ENCODE assay signal across 2 cellular contexts in the genomic region with DNA sequence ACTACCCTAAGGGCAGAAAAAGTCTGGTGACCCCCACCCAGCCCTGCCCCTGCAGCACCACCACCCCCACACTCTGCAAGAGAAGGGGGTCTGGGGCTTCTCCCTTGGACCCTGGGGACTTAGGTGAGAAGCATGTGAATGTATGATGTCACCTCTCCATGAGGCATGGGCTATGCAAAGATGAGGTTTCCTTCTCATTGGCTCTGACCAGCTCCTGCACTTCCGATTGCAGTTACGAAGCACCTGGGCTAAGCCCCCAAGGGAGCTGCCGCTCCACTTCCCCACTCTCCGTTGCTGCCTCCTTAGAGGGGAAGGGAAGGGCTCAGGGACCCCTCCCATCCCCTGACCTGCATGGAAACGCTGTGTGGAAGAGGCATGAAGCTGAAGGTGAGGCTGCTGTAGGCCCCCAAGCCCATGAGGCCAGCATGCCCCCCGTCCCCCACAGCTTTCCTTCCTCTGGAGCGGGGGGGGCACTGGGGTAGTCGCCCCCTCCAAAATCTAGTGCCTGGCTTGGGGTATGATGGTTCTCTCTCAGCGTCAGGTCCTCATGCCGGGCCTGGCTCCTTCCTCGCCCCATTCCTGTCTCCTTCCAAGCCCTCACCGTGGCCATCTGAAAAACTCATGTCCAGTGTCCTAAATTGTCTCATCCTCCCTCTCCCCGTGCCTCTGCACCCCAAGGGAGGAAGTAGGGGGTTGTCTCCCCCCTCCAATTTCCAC.
TF ChIP-seq lines count a peak whose summit lies in the region.

No MANE protein-coding gene starts in this region.

TF ChIP-seq in A549, 52 proteins besides CTCF, POLR2A, EP300 and RAD21:
- TF ChIP-seq POLR2AphosphoS2 (conservative IDR thresholded peaks at IDR 0.05; ENCODE audit: low read length) (peak; percentile 91), ZSCAN20 (CRISPR knock-in tag; IDR thresholded peaks at IDR 0.05) (no peak), SMC3 (IDR thresholded peaks at IDR 0.05) (no peak), CEBPB (IDR thresholded peaks at IDR 0.05) (no peak)
- TF ChIP-seq, protein P1, sequence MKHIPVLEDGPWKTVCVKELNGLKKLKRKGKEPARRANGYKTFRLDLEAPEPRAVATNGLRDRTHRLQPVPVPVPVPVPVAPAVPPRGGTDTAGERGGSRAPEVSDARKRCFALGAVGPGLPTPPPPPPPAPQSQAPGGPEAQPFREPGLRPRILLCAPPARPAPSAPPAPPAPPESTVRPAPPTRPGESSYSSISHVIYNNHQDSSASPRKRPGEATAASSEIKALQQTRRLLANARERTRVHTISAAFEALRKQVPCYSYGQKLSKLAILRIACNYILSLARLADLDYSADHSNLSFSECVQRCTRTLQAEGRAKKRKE (CRISPR knock-in tag; IDR thresholded peaks at IDR 0.05; ENCODE audit: low read depth) = no peak
- TF ChIP-seq, protein P2, sequence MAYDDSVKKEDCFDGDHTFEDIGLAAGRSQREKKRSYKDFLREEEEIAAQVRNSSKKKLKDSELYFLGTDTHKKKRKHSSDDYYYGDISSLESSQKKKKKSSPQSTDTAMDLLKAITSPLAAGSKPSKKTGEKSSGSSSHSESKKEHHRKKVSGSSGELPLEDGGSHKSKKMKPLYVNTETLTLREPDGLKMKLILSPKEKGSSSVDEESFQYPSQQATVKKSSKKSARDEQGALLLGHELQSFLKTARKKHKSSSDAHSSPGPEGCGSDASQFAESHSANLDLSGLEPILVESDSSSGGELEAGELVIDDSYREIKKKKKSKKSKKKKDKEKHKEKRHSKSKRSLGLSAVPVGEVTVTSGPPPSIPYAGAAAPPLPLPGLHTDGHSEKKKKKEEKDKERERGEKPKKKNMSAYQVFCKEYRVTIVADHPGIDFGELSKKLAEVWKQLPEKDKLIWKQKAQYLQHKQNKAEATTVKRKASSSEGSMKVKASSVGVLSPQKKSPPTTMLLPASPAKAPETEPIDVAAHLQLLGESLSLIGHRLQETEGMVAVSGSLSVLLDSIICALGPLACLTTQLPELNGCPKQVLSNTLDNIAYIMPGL (CRISPR knock-in tag; IDR thresholded peaks at IDR 0.05; ENCODE audit: borderline replicate concordance) = no peak
- TF ChIP-seq, protein P3, sequence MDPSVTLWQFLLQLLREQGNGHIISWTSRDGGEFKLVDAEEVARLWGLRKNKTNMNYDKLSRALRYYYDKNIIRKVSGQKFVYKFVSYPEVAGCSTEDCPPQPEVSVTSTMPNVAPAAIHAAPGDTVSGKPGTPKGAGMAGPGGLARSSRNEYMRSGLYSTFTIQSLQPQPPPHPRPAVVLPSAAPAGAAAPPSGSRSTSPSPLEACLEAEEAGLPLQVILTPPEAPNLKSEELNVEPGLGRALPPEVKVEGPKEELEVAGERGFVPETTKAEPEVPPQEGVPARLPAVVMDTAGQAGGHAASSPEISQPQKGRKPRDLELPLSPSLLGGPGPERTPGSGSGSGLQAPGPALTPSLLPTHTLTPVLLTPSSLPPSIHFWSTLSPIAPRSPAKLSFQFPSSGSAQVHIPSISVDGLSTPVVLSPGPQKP (IDR thresholded peaks at IDR 0.05; ENCODE audit: low read depth, low read length) = no peak
- TF ChIP-seq, protein P4, sequence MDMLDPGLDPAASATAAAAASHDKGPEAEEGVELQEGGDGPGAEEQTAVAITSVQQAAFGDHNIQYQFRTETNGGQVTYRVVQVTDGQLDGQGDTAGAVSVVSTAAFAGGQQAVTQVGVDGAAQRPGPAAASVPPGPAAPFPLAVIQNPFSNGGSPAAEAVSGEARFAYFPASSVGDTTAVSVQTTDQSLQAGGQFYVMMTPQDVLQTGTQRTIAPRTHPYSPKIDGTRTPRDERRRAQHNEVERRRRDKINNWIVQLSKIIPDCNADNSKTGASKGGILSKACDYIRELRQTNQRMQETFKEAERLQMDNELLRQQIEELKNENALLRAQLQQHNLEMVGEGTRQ (IDR thresholded peaks at IDR 0.05) = peak; percentile 2; the same call in 1 of the 2 replicates

TF ChIP-seq in GM12878, 131 proteins besides CTCF, POLR2A, EP300 and RAD21 (continues in another document):
- TF ChIP-seq ATF7 (IDR thresholded peaks at IDR 0.05; ENCODE audit: low read depth) (peak; percentile 94), CREB1 (IDR thresholded peaks at IDR 0.05; ENCODE audit: low read depth) (0 out of 2 replicates have a peak, but pooled peaks have one; percentile 22), ZNF384 (IDR thresholded peaks at IDR 0.05; ENCODE audit: borderline replicate concordance, low read depth, low read length) (no peak), BMI1 (IDR thresholded peaks at IDR 0.05; ENCODE audit: borderline replicate concordance) (no peak), ZZZ3 (IDR thresholded peaks at IDR 0.05; ENCODE audit: control insufficient read depth, insufficient read length, low read depth) (no peak), NBN (IDR thresholded peaks at IDR 0.05) (no peak), MYB (IDR thresholded peaks at IDR 0.05; ENCODE audit: borderline replicate concordance, low read depth, low read length) (no peak), SPI1 (IDR thresholded peaks at IDR 0.05; ENCODE audit: borderline replicate concordance, insufficient read depth, low read depth, low read length) (peak; percentile 48; the same call in 1 of the 2 replicates), MEF2B (IDR thresholded peaks at IDR 0.05; ENCODE audit: partially characterized antibody, poor library complexity, severe bottlenecking) (peak; percentile 86), BHLHE40 (IDR thresholded peaks at IDR 0.05; ENCODE audit: borderline replicate concordance in 1 of 2, low read depth in 2 of 2, low read length in 1 of 2) (peak in 1 of 2 experiments; percentile 57; a peak in 2 of 4 replicates), RFX5 (IDR thresholded peaks at IDR 0.05; ENCODE audit: low read depth, low read length) (no peak), DPF2 (IDR thresholded peaks at IDR 0.05) (no peak), POU2F2 (IDR thresholded peaks at IDR 0.05; ENCODE audit: borderline replicate concordance, low read depth, low read length) (peak; percentile 77; the same call in 2 of the 3 replicates), HDAC6 (IDR thresholded peaks at IDR 0.05; ENCODE audit: unreplicated experiment) (no peak), FOXM1 (IDR thresholded peaks at IDR 0.05; ENCODE audit: low read depth, low read length) (no peak), RCOR1 (conservative IDR thresholded peaks at IDR 0.05; ENCODE audit: low read depth, low read length) (no peak), RAD51 (IDR thresholded peaks at IDR 0.05) (no peak), NFIC (IDR thresholded peaks at IDR 0.05; ENCODE audit: low read depth, low read length) (no peak), MTA2 (IDR thresholded peaks at IDR 0.05; ENCODE audit: low read depth) (no peak), LARP7 (IDR thresholded peaks at IDR 0.05) (no peak), KDM1A (IDR thresholded peaks at IDR 0.05; ENCODE audit: borderline replicate concordance) (no peak), NRF1 (conservative IDR thresholded peaks at IDR 0.05; ENCODE audit: low read depth, low read length) (no peak), EZH2 (IDR thresholded peaks at IDR 0.05; ENCODE audit: borderline replicate concordance, control insufficient read depth, low read depth, low read length) (no peak), HCFC1 (IDR thresholded peaks at IDR 0.05; ENCODE audit: low read length) (no peak), KAT2A (conservative IDR thresholded peaks at IDR 0.05; ENCODE audit: control insufficient read depth, low read depth, low read length) (no peak)
- TF ChIP-seq, protein P5, sequence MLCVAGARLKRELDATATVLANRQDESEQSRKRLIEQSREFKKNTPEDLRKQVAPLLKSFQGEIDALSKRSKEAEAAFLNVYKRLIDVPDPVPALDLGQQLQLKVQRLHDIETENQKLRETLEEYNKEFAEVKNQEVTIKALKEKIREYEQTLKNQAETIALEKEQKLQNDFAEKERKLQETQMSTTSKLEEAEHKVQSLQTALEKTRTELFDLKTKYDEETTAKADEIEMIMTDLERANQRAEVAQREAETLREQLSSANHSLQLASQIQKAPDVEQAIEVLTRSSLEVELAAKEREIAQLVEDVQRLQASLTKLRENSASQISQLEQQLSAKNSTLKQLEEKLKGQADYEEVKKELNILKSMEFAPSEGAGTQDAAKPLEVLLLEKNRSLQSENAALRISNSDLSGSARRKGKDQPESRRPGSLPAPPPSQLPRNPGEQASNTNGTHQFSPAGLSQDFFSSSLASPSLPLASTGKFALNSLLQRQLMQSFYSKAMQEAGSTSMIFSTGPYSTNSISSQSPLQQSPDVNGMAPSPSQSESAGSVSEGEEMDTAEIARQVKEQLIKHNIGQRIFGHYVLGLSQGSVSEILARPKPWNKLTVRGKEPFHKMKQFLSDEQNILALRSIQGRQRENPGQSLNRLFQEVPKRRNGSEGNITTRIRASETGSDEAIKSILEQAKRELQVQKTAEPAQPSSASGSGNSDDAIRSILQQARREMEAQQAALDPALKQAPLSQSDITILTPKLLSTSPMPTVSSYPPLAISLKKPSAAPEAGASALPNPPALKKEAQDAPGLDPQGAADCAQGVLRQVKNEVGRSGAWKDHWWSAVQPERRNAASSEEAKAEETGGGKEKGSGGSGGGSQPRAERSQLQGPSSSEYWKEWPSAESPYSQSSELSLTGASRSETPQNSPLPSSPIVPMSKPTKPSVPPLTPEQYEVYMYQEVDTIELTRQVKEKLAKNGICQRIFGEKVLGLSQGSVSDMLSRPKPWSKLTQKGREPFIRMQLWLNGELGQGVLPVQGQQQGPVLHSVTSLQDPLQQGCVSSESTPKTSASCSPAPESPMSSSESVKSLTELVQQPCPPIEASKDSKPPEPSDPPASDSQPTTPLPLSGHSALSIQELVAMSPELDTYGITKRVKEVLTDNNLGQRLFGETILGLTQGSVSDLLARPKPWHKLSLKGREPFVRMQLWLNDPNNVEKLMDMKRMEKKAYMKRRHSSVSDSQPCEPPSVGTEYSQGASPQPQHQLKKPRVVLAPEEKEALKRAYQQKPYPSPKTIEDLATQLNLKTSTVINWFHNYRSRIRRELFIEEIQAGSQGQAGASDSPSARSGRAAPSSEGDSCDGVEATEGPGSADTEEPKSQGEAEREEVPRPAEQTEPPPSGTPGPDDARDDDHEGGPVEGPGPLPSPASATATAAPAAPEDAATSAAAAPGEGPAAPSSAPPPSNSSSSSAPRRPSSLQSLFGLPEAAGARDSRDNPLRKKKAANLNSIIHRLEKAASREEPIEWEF (IDR thresholded peaks at IDR 0.05; ENCODE audit: insufficient replicate concordance, low read depth, low read length) = no peak
- TF ChIP-seq, protein P6, sequence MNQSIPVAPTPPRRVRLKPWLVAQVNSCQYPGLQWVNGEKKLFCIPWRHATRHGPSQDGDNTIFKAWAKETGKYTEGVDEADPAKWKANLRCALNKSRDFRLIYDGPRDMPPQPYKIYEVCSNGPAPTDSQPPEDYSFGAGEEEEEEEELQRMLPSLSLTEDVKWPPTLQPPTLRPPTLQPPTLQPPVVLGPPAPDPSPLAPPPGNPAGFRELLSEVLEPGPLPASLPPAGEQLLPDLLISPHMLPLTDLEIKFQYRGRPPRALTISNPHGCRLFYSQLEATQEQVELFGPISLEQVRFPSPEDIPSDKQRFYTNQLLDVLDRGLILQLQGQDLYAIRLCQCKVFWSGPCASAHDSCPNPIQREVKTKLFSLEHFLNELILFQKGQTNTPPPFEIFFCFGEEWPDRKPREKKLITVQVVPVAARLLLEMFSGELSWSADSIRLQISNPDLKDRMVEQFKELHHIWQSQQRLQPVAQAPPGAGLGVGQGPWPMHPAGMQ (IDR thresholded peaks at IDR 0.05; ENCODE audit: borderline replicate concordance) = no peak
- TF ChIP-seq, protein P7, sequence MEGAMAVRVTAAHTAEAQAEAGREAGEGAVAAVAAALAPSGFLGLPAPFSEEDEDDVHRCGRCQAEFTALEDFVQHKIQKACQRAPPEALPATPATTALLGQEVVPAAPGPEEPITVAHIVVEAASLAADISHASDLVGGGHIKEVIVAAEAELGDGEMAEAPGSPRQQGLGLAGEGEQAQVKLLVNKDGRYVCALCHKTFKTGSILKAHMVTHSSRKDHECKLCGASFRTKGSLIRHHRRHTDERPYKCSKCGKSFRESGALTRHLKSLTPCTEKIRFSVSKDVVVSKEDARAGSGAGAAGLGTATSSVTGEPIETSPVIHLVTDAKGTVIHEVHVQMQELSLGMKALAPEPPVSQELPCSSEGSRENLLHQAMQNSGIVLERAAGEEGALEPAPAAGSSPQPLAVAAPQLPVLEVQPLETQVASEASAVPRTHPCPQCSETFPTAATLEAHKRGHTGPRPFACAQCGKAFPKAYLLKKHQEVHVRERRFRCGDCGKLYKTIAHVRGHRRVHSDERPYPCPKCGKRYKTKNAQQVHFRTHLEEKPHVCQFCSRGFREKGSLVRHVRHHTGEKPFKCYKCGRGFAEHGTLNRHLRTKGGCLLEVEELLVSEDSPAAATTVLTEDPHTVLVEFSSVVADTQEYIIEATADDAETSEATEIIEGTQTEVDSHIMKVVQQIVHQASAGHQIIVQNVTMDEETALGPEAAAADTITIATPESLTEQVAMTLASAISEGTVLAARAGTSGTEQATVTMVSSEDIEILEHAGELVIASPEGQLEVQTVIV (IDR thresholded peaks at IDR 0.05; ENCODE audit: borderline replicate concordance, partially characterized antibody) = no peak
- TF ChIP-seq, protein P8, sequence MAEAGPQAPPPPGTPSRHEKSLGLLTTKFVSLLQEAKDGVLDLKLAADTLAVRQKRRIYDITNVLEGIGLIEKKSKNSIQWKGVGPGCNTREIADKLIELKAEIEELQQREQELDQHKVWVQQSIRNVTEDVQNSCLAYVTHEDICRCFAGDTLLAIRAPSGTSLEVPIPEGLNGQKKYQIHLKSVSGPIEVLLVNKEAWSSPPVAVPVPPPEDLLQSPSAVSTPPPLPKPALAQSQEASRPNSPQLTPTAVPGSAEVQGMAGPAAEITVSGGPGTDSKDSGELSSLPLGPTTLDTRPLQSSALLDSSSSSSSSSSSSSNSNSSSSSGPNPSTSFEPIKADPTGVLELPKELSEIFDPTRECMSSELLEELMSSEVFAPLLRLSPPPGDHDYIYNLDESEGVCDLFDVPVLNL (IDR thresholded peaks at IDR 0.05; ENCODE audit: low read depth, low read length) = no peak
- TF ChIP-seq, protein P9, sequence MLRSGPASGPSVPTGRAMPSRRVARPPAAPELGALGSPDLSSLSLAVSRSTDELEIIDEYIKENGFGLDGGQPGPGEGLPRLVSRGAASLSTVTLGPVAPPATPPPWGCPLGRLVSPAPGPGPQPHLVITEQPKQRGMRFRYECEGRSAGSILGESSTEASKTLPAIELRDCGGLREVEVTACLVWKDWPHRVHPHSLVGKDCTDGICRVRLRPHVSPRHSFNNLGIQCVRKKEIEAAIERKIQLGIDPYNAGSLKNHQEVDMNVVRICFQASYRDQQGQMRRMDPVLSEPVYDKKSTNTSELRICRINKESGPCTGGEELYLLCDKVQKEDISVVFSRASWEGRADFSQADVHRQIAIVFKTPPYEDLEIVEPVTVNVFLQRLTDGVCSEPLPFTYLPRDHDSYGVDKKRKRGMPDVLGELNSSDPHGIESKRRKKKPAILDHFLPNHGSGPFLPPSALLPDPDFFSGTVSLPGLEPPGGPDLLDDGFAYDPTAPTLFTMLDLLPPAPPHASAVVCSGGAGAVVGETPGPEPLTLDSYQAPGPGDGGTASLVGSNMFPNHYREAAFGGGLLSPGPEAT (IDR thresholded peaks at IDR 0.05; ENCODE audit: low read depth) = 0 out of 2 replicates have a peak, but pooled peaks have one; percentile 26
- TF ChIP-seq, protein P10, sequence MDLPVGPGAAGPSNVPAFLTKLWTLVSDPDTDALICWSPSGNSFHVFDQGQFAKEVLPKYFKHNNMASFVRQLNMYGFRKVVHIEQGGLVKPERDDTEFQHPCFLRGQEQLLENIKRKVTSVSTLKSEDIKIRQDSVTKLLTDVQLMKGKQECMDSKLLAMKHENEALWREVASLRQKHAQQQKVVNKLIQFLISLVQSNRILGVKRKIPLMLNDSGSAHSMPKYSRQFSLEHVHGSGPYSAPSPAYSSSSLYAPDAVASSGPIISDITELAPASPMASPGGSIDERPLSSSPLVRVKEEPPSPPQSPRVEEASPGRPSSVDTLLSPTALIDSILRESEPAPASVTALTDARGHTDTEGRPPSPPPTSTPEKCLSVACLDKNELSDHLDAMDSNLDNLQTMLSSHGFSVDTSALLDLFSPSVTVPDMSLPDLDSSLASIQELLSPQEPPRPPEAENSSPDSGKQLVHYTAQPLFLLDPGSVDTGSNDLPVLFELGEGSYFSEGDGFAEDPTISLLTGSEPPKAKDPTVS (IDR thresholded peaks at IDR 0.05; ENCODE audit: low read depth, low read length) = no peak
